24 cellular contexts compared by ENCODE assay signal in genomic region chr3:137542049-137542448, GRCh38.
DNase-seq lines count a peak whose midpoint lies in the region; ATAC-seq, FAIRE-seq and TF ChIP-seq lines count a peak whose summit lies in the region.
"Had no signal": no experiment of that assay in that cellular context is flagged by ENCODE, and none has a peak within 500 bp of the region (broad histone marks: within the 10 kb centered on the region; RNA-seq: fewer than 3 reads in every experiment).

No MANE protein-coding gene starts in this region.

- H3K23ac ChIP-seq in H1 (ENCODE audit: insufficient read length) (no peak overlapping the region), neuronal stem cell (ENCODE audit: low read depth, low read length, poor library complexity) (peak overlapping the region; percentile 65)

- H3K79me1 ChIP-seq in H1 (ENCODE audit: low read depth, low read length) (no peaks in the 10 kb centered on the region), neuronal stem cell (ENCODE audit: low read depth, low read length) (peaks cover 3% of the 10 kb centered on the region)

- H4K91ac ChIP-seq in H1 (replicated peaks; ENCODE audit: insufficient read length, low read length) (no peak overlapping the region), neuronal stem cell (ENCODE audit: low read depth, low read length, poor library complexity) (no peak overlapping the region)

- H3K36me3 Mint-ChIP-seq in CD4-positive, alpha-beta memory T cell: no peaks in the 10 kb centered on the region
- H3K36me3 Mint-ChIP-seq: CD14-positive monocyte; CD4-positive, CD25-positive, alpha-beta regulatory T cell; CD8-positive, alpha-beta T cell had no signal

- H2BK5ac ChIP-seq in H1 (ENCODE audit: low read depth, low read length) (no peak overlapping the region), neuronal stem cell (ENCODE audit: low read length) (no peak overlapping the region)

- peaks cover 10 to 38% of the 10 kb centered on the region in 2 donors for H3K9me3 Mint-ChIP-seq in stimulated activated naive CD8-positive, alpha-beta T cell treated with anti-CD3 and anti-CD28 coated beads, Interleukin-15, amount 100 ng/mL, for 72 hours
- H3K9me3 Mint-ChIP-seq in CD4-positive, alpha-beta memory T cell: peaks cover 0 to 24% (median 10%) of the 10 kb centered on the region in 8 donors

- no peaks in the 10 kb centered on the region for H3K4me1 Mint-ChIP-seq in stimulated activated naive CD8-positive, alpha-beta T cell treated with anti-CD3 and anti-CD28 coated beads, Interleukin-15, amount 100 ng/mL, for 72 hours
- H3K4me1 Mint-ChIP-seq in CD4-positive, alpha-beta memory T cell: no peaks in the 10 kb centered on the region
- H3K4me1 Mint-ChIP-seq: CD14-positive monocyte; CD4-positive, CD25-positive, alpha-beta regulatory T cell had no signal

- no peak overlapping the region for H2BK20ac ChIP-seq in H1 (ENCODE audit: low read length)

- TF ChIP-seq EP300 in H1 (IDR thresholded peaks at IDR 0.05; ENCODE audit: borderline replicate concordance in 1 of 2, low read depth in 2 of 2, low read length in 2 of 2): no peak

- H4K20me1 ChIP-seq in H1 (replicated peaks in 1 of 2; ENCODE audit: control insufficient read depth in 1 of 2, insufficient read depth in 2 of 2, low read length in 2 of 2): no peaks in the 10 kb centered on the region
- H4K20me1 ChIP-seq: BLaER1 had no signal

- no peaks in the 10 kb centered on the region for H3K23me2 ChIP-seq in H1 (ENCODE audit: low read depth, low read length)

- POLR2A ChIA-PET in H1 (lab: Charles Lee; ENCODE audit: partially characterized antibody): no interaction called here
- POLR2A ChIA-PET in CD4-positive, alpha-beta memory T cell (lab: Charles Lee; ENCODE audit: partially characterized antibody): no interaction called here

- H2BK120ac ChIP-seq in H1 (replicated peaks; ENCODE audit: low read depth, low read length): no peak overlapping the region
- H2BK120ac ChIP-seq in neuronal stem cell (ENCODE audit: low read depth, low read length): peak overlapping the region; percentile 95

- H3K4me2 ChIP-seq in H1 (ENCODE audit: insufficient read depth in 1 of 2, low read depth in 2 of 2, low read length in 2 of 2) (no peak overlapping the region), neuronal stem cell (ENCODE audit: insufficient read depth, low read length, poor library complexity, severe bottlenecking) (no peak overlapping the region)
- H3K4me2 ChIP-seq: BLaER1 had no signal

- no peak overlapping the region for H2BK15ac ChIP-seq in H1 (ENCODE audit: low read length)
- H2BK15ac ChIP-seq in neuronal stem cell (ENCODE audit: low read length): peak overlapping the region; percentile 38

- no peak for DNase-seq in stimulated activated naive CD8-positive, alpha-beta T cell treated with anti-CD3 and anti-CD28 coated beads, Interleukin-15, Interleukin-2, amounts not matched to agents 100 U/mL and 50 U/mL, for 24 hours
- no peak for DNase-seq in stimulated activated naive CD8-positive, alpha-beta T cell treated with anti-CD3 and anti-CD28 coated beads, Interleukin-15, amount 100 ng/mL, for 72 hours
- no peak for DNase-seq in H1 (ENCODE audit: low read depth in 1 of 2, low spot score in 2 of 2)
- DNase-seq in neuronal stem cell (ENCODE audit: low spot score): no peak
- no peak for DNase-seq in NCI-H1105 treated with DMSO at 0.1 percent for 48 hours (lab: John Stamatoyannopoulos, UW)
- DNase-seq in NCI-H146 treated with DMSO at 0.1 percent for 48 hours (lab: John Stamatoyannopoulos, UW; ENCODE audit: unreplicated experiment): no peak
- no peak for DNase-seq in CD4-positive, alpha-beta memory T cell
- DNase-seq: 8988T; ACHN; BE2C; C1 segment of cervical spinal cord; Caco-2; Calu3; CD4-positive, CD25-positive, alpha-beta regulatory T cell; CD8-positive, alpha-beta T cell; DMS79 treated with DMSO at 0.1 percent for 48 hours; GF-D8 had no signal

- no peak for TF ChIP-seq POLR2A in H1 (IDR thresholded peaks at IDR 0.05; ENCODE audit: control extremely low read depth in 1 of 2, low read depth in 2 of 2, low read length in 2 of 2)

- no peak overlapping the region for H3K9ac ChIP-seq in H1 (replicated peaks in 1 of 4; ENCODE audit: extremely low read depth in 1 of 4, low read depth in 3 of 4, low read length in 3 of 4)
- H3K9ac ChIP-seq in neuronal stem cell (ENCODE audit: low read depth, low read length, poor library complexity): peak overlapping the region; percentile 55
- H3K9ac ChIP-seq: BLaER1 had no signal

- H4K5ac ChIP-seq in H1 (ENCODE audit: insufficient read length, low read depth, low read length): no peak overlapping the region

- no peak overlapping the region for H3K14ac ChIP-seq in H1 (ENCODE audit: insufficient read length)
- peak overlapping the region; percentile 82 for H3K14ac ChIP-seq in neuronal stem cell (ENCODE audit: low read length)

- TF ChIP-seq RAD21 in H1 (IDR thresholded peaks at IDR 0.05 in 1 of 2, conservative IDR thresholded peaks at IDR 0.05 in 1 of 2; ENCODE audit: low read depth in 2 of 2, low read length in 2 of 2): no peak

- H3K4me1 ChIP-seq in H1 (replicated peaks in 1 of 4; ENCODE audit: control insufficient read depth in 3 of 4, insufficient read depth in 4 of 4, low read length in 3 of 4): no peaks in the 10 kb centered on the region
- H3K4me1 ChIP-seq in neuronal stem cell (ENCODE audit: control insufficient read depth in 2 of 2, insufficient read depth in 1 of 2, low read depth in 1 of 2, low read length in 2 of 2): no peaks in the 10 kb centered on the region
- H3K4me1 ChIP-seq in CD4-positive, alpha-beta memory T cell (ENCODE audit: insufficient read depth, low read length): no peaks in the 10 kb centered on the region
- H3K4me1 ChIP-seq: BE2C, BLaER1, Caco-2 had no signal

- ATAC-seq in stimulated activated naive CD8-positive, alpha-beta T cell treated with anti-CD3 and anti-CD28 coated beads, Interleukin-15, Interleukin-2, amounts not matched to agents 100 U/mL and 50 U/mL, for 24 hours: peak; percentile 6
- ATAC-seq in stimulated activated naive CD8-positive, alpha-beta T cell treated with anti-CD3 and anti-CD28 coated beads, Interleukin-15, amount 100 ng/mL, for 72 hours: no peak
- ATAC-seq: CD8-positive, alpha-beta T cell had no signal

- peaks cover 0 to 4% (median 0%) of the 10 kb centered on the region in 4 experiments; a peak in 1 of 7 replicates for H3K27me3 ChIP-seq in H1 (replicated peaks in 1 of 4; ENCODE audit: control insufficient read depth in 3 of 4, extremely low read depth in 1 of 4, insufficient read depth in 3 of 4, low read length in 3 of 4)
- H3K27me3 ChIP-seq in neuronal stem cell (ENCODE audit: control insufficient read depth in 3 of 3, insufficient read depth in 3 of 3, low read depth in 1 of 3, low read length in 3 of 3): peaks cover 0 to 1% (median 0%) of the 10 kb centered on the region in 3 experiments
- H3K27me3 ChIP-seq in CD4-positive, alpha-beta memory T cell (ENCODE audit: insufficient read depth, low read length): no peaks in the 10 kb centered on the region
- H3K27me3 ChIP-seq: BE2C, BLaER1 had no signal

- no peak overlapping the region for H3K4me3 Mint-ChIP-seq in stimulated activated naive CD8-positive, alpha-beta T cell treated with anti-CD3 and anti-CD28 coated beads, Interleukin-15, amount 100 ng/mL, for 72 hours
- no peak overlapping the region for H3K4me3 Mint-ChIP-seq in CD4-positive, alpha-beta memory T cell
- H3K4me3 Mint-ChIP-seq: CD14-positive monocyte; CD4-positive, CD25-positive, alpha-beta regulatory T cell; CD8-positive, alpha-beta T cell had no signal

- H2BK12ac ChIP-seq in H1 (ENCODE audit: low read depth, low read length): no peak overlapping the region
- H2BK12ac ChIP-seq in neuronal stem cell (ENCODE audit: low read length): peak overlapping the region; percentile 49

- no peaks in the 10 kb centered on the region for H3K9me3 ChIP-seq in H1 (ENCODE audit: insufficient read depth in 2 of 2, low read depth in 1 of 2, low read length in 1 of 2)
- peaks cover 0 to 4% of the 10 kb centered on the region in 2 donors for H3K9me3 ChIP-seq in neuronal stem cell (replicated peaks in 1 of 2; ENCODE audit: control insufficient read depth in 2 of 2, insufficient read depth in 1 of 2, low read depth in 1 of 2, low read length in 2 of 2)
- H3K9me3 ChIP-seq in CD4-positive, alpha-beta memory T cell (ENCODE audit: control insufficient read depth in 1 of 2, low read length in 2 of 2): no peaks in the 10 kb centered on the region
- H3K9me3 ChIP-seq: BE2C, Caco-2 had no signal

- H3K18ac ChIP-seq in H1 (ENCODE audit: extremely low read depth, low read length) (no peak overlapping the region), neuronal stem cell (ENCODE audit: low read length) (peak overlapping the region; percentile 85)

- H3K36me3 ChIP-seq in H1 (ENCODE audit: control insufficient read depth in 2 of 4, insufficient read depth in 4 of 4, low read length in 3 of 4) (no peaks in the 10 kb centered on the region), neuronal stem cell (replicated peaks in 1 of 2; ENCODE audit: control insufficient read depth in 2 of 2, insufficient read depth in 2 of 2, low read length in 2 of 2) (no peaks in the 10 kb centered on the region)
- H3K36me3 ChIP-seq in CD4-positive, alpha-beta memory T cell (ENCODE audit: insufficient read depth, low read length): no peaks in the 10 kb centered on the region
- H3K36me3 ChIP-seq: BE2C, BLaER1 had no signal

- H3K4me3 ChIP-seq in H1 (ENCODE audit: extremely low read depth in 1 of 4, insufficient read depth in 2 of 4, low read depth in 3 of 4, low read length in 4 of 4) (no peak overlapping the region), neuronal stem cell (ENCODE audit: low read length in 2 of 2) (peak overlapping the region in 1 of 2 donors; percentile 62)
- H3K4me3 ChIP-seq in CD4-positive, alpha-beta memory T cell (ENCODE audit: low read length in 2 of 2): no peak overlapping the region
- H3K4me3 ChIP-seq: BLaER1 had no signal

- intact Hi-C loops in CD4-positive, alpha-beta memory T cell (cut with micrococcal nuclease): no loop called here

- 97% methylated on average over 3 of the region's 3 CpGs; no CpG with 5 or more reads in 1 of the 2 experiments for WGBS in H1 (ENCODE audit: extremely low coverage in 1 of 2, insufficient coverage in 1 of 2, insufficient read length in 1 of 2, insufficient replicate concordance in 2 of 2, low coverage in 1 of 2, low lambda C conversion rate in 2 of 2, missing lambda C conversion rate in 1 of 2), 2 experiments
- no CpG with 5 or more reads among the region's 3 CpGs for whole genome bisulfite sequencing in neuronal stem cell (ENCODE audit: extremely low coverage in 2 of 2, insufficient read length in 2 of 2, insufficient replicate concordance in 1 of 2), 2 donors

- H2AK5ac ChIP-seq in H1 (ENCODE audit: low read depth, low read length) (no peak overlapping the region), neuronal stem cell (ENCODE audit: low read depth, low read length) (peak overlapping the region; percentile 53)

- H3K56ac ChIP-seq in H1 (replicated peaks; ENCODE audit: insufficient read length, low read depth, low read length): no peak overlapping the region

- TF ChIP-seq CTCF in H1 (IDR thresholded peaks at IDR 0.05; ENCODE audit: control extremely low read depth in 1 of 3, insufficient read depth in 1 of 3, low read depth in 1 of 3, low read length in 3 of 3): no peak

- no peak overlapping the region for H3K4ac ChIP-seq in H1 (replicated peaks; ENCODE audit: insufficient read length, low read depth, low read length)
- peak overlapping the region; percentile 37 for H3K4ac ChIP-seq in neuronal stem cell (ENCODE audit: low read length)

- peak overlapping the region in 1 of 2 donors; percentile 72 for H3K27ac Mint-ChIP-seq in stimulated activated naive CD8-positive, alpha-beta T cell treated with anti-CD3 and anti-CD28 coated beads, Interleukin-15, amount 100 ng/mL, for 72 hours
- H3K27ac Mint-ChIP-seq in CD4-positive, alpha-beta memory T cell: no peak overlapping the region
- H3K27ac Mint-ChIP-seq: CD14-positive monocyte; CD4-positive, CD25-positive, alpha-beta regulatory T cell; CD8-positive, alpha-beta T cell had no signal

- no peak for FAIRE-seq in H1 (lab: Jason Lieb, UNC)
- FAIRE-seq: A204.1, D721Med, G401.6, GM12891, GM19239 had no signal

- H3K27me3 Mint-ChIP-seq in stimulated activated naive CD8-positive, alpha-beta T cell treated with anti-CD3 and anti-CD28 coated beads, Interleukin-15, amount 100 ng/mL, for 72 hours: no peaks in the 10 kb centered on the region
- peaks cover 0 to 1% of the 10 kb centered on the region in 2 donors for H3K27me3 Mint-ChIP-seq in CD4-positive, alpha-beta memory T cell
- H3K27me3 Mint-ChIP-seq: CD4-positive, CD25-positive, alpha-beta regulatory T cell had no signal

- H3K27ac ChIP-seq in H1 (ENCODE audit: low read depth, low read length) (no peak overlapping the region), neuronal stem cell (replicated peaks; ENCODE audit: low read length) (no peak overlapping the region)
- H3K27ac ChIP-seq in CD4-positive, alpha-beta memory T cell (ENCODE audit: low read depth, low read length): no peak overlapping the region
- H3K27ac ChIP-seq: BLaER1 had no signal

- H2AFZ ChIP-seq in H1 (ENCODE audit: low read length) (no peak overlapping the region), neuronal stem cell (ENCODE audit: low read length) (no peak overlapping the region)

- peak overlapping the region; percentile 57; the same call in 1 of the 2 replicates for H4K8ac ChIP-seq in H1 (ENCODE audit: extremely low read depth, insufficient read depth, low read length)
- H4K8ac ChIP-seq in neuronal stem cell (ENCODE audit: low read depth, low read length): no peak overlapping the region

- H3K79me2 ChIP-seq in H1 (ENCODE audit: control insufficient read depth in 1 of 2, insufficient read depth in 2 of 2, low read length in 2 of 2): no peaks in the 10 kb centered on the region

- CTCF ChIA-PET in H1 (lab: Charles Lee; ENCODE audit: partially characterized antibody): no interaction called here
- CTCF ChIA-PET in CD4-positive, alpha-beta memory T cell (lab: Charles Lee; ENCODE audit: partially characterized antibody): no interaction called here
